In genomic region chr6:167706313-167707109, GRCh38 we compare ENCODE assay signal across 9 cellular contexts.
DNase-seq lines count a peak whose midpoint lies in the region; ATAC-seq and TF ChIP-seq lines count a peak whose summit lies in the region.
"Had no signal": no experiment of that assay in that cellular context is flagged by ENCODE, and none has a peak within 500 bp of the region (broad histone marks: within the 10 kb centered on the region; RNA-seq: fewer than 3 reads in every experiment).

No MANE protein-coding gene starts in this region.

- H3K4me3 Mint-ChIP-seq in activated CD8-positive, alpha-beta T cell treated with anti-CD3 and anti-CD28 coated beads for 36 hours, result peak overlapping the region; percentile 49
- peak overlapping the region; percentile 11 for H3K4me3 Mint-ChIP-seq in natural killer cell treated with Interleukin-12 subunit alpha and Interleukin-12 subunit beta and Interleukin-15 and Interleukin-18, amount 100 ng/mL, for 72 hours
- no peak overlapping the region for H3K4me3 Mint-ChIP-seq in Calu3 (ENCODE audit: low read depth, unreplicated experiment)

- POLR2A ChIA-PET in activated CD8-positive, alpha-beta T cell treated with anti-CD3 and anti-CD28 coated beads for 36 hours (lab: Charles Lee), result no interaction called here

- no peaks in the 10 kb centered on the region for H3K9me3 Mint-ChIP-seq in activated CD8-positive, alpha-beta T cell treated with anti-CD3 and anti-CD28 coated beads for 36 hours
- H3K9me3 Mint-ChIP-seq in natural killer cell treated with Interleukin-12 subunit alpha and Interleukin-12 subunit beta and Interleukin-15 and Interleukin-18, amount 100 ng/mL, for 72 hours, result no peaks in the 10 kb centered on the region
- H3K9me3 Mint-ChIP-seq in Calu3 (ENCODE audit: low read depth, unreplicated experiment), result no peaks in the 10 kb centered on the region

- CTCF ChIA-PET in activated CD8-positive, alpha-beta T cell treated with anti-CD3 and anti-CD28 coated beads for 36 hours (lab: Charles Lee), result no interaction called here
- CTCF ChIA-PET in Calu3 (lab: Charles Lee), result interaction anchor here (0.7 kb wide), 1 partner anchor 45 kb away, joined by 3 read pairs; no protein-coding TSS in a partner anchor

- H3K36me3 Mint-ChIP-seq in activated CD8-positive, alpha-beta T cell treated with anti-CD3 and anti-CD28 coated beads for 36 hours (ENCODE audit: low read depth), result peaks cover 2% of the 10 kb centered on the region
- no peaks in the 10 kb centered on the region for H3K36me3 Mint-ChIP-seq in natural killer cell treated with Interleukin-12 subunit alpha and Interleukin-12 subunit beta and Interleukin-15 and Interleukin-18, amount 100 ng/mL, for 72 hours
- no peaks in the 10 kb centered on the region for H3K36me3 Mint-ChIP-seq in Calu3 (ENCODE audit: insufficient read depth, unreplicated experiment)

- ATAC-seq in HG03558 (IDR thresholded peaks at IDR 0.05; ENCODE audit: extremely low read depth, unreplicated experiment) (peak; percentile 94), left ventricle myocardium superior (no peak)
- peak; percentile 91 for ATAC-seq in activated CD8-positive, alpha-beta T cell treated with anti-CD3 and anti-CD28 coated beads for 36 hours
- ATAC-seq in natural killer cell treated with Interleukin-12 subunit alpha and Interleukin-12 subunit beta and Interleukin-15 and Interleukin-18, amount 100 ng/mL, for 72 hours, result peak; percentile 86 to 88
- ATAC-seq: Panc1 had no signal

- no peak for TF ChIP-seq CTCF in activated CD8-positive, alpha-beta T cell treated with anti-CD3 and anti-CD28 coated beads for 36 hours (IDR thresholded peaks at IDR 0.05)
- TF ChIP-seq CTCF in Calu3 (IDR thresholded peaks at IDR 0.05; ENCODE audit: unreplicated experiment), result no peak

- BruUV-seq in Calu3 (replicated peaks; lab: Mats Ljungman, UMichigan), result no TSS peak

- peaks cover 20% of the 10 kb centered on the region for H3K4me1 Mint-ChIP-seq in activated CD8-positive, alpha-beta T cell treated with anti-CD3 and anti-CD28 coated beads for 36 hours (ENCODE audit: low read depth)
- peaks cover 19 to 28% of the 10 kb centered on the region in 2 donors for H3K4me1 Mint-ChIP-seq in natural killer cell treated with Interleukin-12 subunit alpha and Interleukin-12 subunit beta and Interleukin-15 and Interleukin-18, amount 100 ng/mL, for 72 hours (ENCODE audit: low read depth in 2 of 2)
- H3K4me1 Mint-ChIP-seq in Calu3 (ENCODE audit: low read depth, unreplicated experiment), result no peaks in the 10 kb centered on the region

- peak; percentile 65 for DNase-seq in NK-92 treated with Interleukin-12 subunit alpha and Interleukin-12 subunit beta, amount 100 ng/mL, for 24 hours (lab: John Stamatoyannopoulos, UW)
- no peak for DNase-seq in NK-92 (lab: John Stamatoyannopoulos, UW; ENCODE audit: unreplicated experiment)
- peak; percentile 82 for DNase-seq in activated CD8-positive, alpha-beta T cell treated with anti-CD3 and anti-CD28 coated beads for 36 hours
- peak; percentile 69 for DNase-seq in natural killer cell treated with Interleukin-12 subunit alpha and Interleukin-12 subunit beta and Interleukin-15 and Interleukin-18, amount 100 ng/mL, for 72 hours (ENCODE audit: low spot score)
- no peak for DNase-seq in left ventricle myocardium superior
- DNase-seq in HCEC 1CT, result no peak
- no peak for DNase-seq in Calu3

- peak overlapping the region; percentile 81 for H3K27ac Mint-ChIP-seq in activated CD8-positive, alpha-beta T cell treated with anti-CD3 and anti-CD28 coated beads for 36 hours
- H3K27ac Mint-ChIP-seq in natural killer cell treated with Interleukin-12 subunit alpha and Interleukin-12 subunit beta and Interleukin-15 and Interleukin-18, amount 100 ng/mL, for 72 hours, result peak overlapping the region in 1 of 2 donors; percentile 24
- no peak overlapping the region for H3K27ac Mint-ChIP-seq in Calu3 (ENCODE audit: unreplicated experiment)

- H3K27me3 Mint-ChIP-seq in activated CD8-positive, alpha-beta T cell treated with anti-CD3 and anti-CD28 coated beads for 36 hours, result peaks cover 60% of the 10 kb centered on the region
- peaks cover 33 to 45% of the 10 kb centered on the region in 2 donors for H3K27me3 Mint-ChIP-seq in natural killer cell treated with Interleukin-12 subunit alpha and Interleukin-12 subunit beta and Interleukin-15 and Interleukin-18, amount 100 ng/mL, for 72 hours
- peaks cover 37% of the 10 kb centered on the region for H3K27me3 Mint-ChIP-seq in Calu3 (ENCODE audit: unreplicated experiment)

- intact Hi-C loops in activated CD8-positive, alpha-beta T cell treated with anti-CD3 and anti-CD28 coated beads for 36 hours (cut with micrococcal nuclease), result no loop called here
- intact Hi-C loops in left ventricle myocardium superior (cut with micrococcal nuclease) (no loop called here), Calu3 (cut with micrococcal nuclease; ENCODE audit: unreplicated experiment) (no loop called here)

Comparison
In these comparisons a context has a peak if more than half of its experiments do, and no peak if none do; other contexts are left out.
1. DNase-seq: peak in NK-92 treated with Interleukin-12 subunit alpha and Interleukin-12 subunit beta, amount 100 ng/mL, for 24 hours (single experiment), activated CD8-positive, alpha-beta T cell treated with anti-CD3 and anti-CD28 coated beads for 36 hours (single experiment) and natural killer cell treated with Interleukin-12 subunit alpha and Interleukin-12 subunit beta and Interleukin-15 and Interleukin-18, amount 100 ng/mL, for 72 hours (single experiment); none in NK-92 (single experiment), left ventricle myocardium superior (single experiment), HCEC 1CT (single experiment) and Calu3 (single experiment).